In the genomic region with DNA sequence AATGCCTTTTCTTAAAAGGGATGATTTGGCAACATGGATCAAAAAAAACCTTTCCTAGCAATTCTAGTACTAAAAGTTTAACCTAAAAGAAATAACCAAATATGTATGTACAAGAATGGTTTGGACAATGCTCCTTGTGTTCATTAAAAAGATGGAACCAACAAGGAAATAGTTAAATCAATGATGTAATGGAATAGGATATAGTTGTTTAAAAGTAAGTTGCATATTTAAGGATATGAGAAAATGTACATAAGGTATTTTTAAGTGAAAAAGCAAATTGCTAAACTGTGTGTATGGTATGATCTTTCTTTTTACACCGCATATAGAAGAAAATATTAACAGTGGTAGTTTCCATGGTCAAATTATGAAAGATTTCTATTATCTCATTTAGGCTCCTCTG, we compare ENCODE assay signal across 1 cellular context.
A peak's percentile ranks its signal among the peaks of the same experiment; 100 is the strongest.
TF ChIP-seq lines count a peak whose summit lies in the region.

No MANE protein-coding gene starts in this region.

TF ChIP-seq in HepG2, 621 proteins besides CTCF, POLR2A, EP300 and RAD21:
- TF ChIP-seq ZBTB40 (IDR thresholded peaks at IDR 0.05): no peak
- TF ChIP-seq ZBTB40 (CRISPR knock-in tag; IDR thresholded peaks at IDR 0.05): no peak
- peak; percentile 66 for TF ChIP-seq ATF7 (IDR thresholded peaks at IDR 0.05)
- TF ChIP-seq ATF7 (CRISPR knock-in tag; IDR thresholded peaks at IDR 0.05): no peak
